In genomic region chr17:60640503-60640902, GRCh38 we compare ENCODE assay signal across 1 cellular context.
TF ChIP-seq lines count a peak whose summit lies in the region.

No MANE protein-coding gene starts in this region.

TF ChIP-seq in SK-N-SH, 30 proteins besides CTCF, POLR2A, EP300 and RAD21 (continued from another document):
- TF ChIP-seq ZBTB33 (IDR thresholded peaks at IDR 0.05; ENCODE audit: borderline replicate concordance, low read depth) (no peak), RXRA (IDR thresholded peaks at IDR 0.05; ENCODE audit: borderline replicate concordance, low read depth) (no peak), SMC3 (IDR thresholded peaks at IDR 0.05; ENCODE audit: low read depth, low read length) (no peak), TCF12 (IDR thresholded peaks at IDR 0.05) (no peak), RCOR1 (IDR thresholded peaks at IDR 0.05; ENCODE audit: low read length) (no peak), EZH2phosphoT487 (IDR thresholded peaks at IDR 0.05; ENCODE audit: borderline replicate concordance, low read depth) (no peak), NFIC (IDR thresholded peaks at IDR 0.05; ENCODE audit: borderline replicate concordance) (no peak), RFX5 (IDR thresholded peaks at IDR 0.05; ENCODE audit: low read length) (no peak), TAF1 (IDR thresholded peaks at IDR 0.05; ENCODE audit: borderline replicate concordance, low read depth, low read length) (no peak)
- TF ChIP-seq, protein P1, sequence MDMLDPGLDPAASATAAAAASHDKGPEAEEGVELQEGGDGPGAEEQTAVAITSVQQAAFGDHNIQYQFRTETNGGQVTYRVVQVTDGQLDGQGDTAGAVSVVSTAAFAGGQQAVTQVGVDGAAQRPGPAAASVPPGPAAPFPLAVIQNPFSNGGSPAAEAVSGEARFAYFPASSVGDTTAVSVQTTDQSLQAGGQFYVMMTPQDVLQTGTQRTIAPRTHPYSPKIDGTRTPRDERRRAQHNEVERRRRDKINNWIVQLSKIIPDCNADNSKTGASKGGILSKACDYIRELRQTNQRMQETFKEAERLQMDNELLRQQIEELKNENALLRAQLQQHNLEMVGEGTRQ (IDR thresholded peaks at IDR 0.05; ENCODE audit: borderline replicate concordance, low read depth, low read length) = no peak
TF ChIP-seq in SK-N-SH: peak in this region for 0.
